In genomic region chr1:55214903-55215193, GRCh38 we compare ENCODE assay signal across 8 cellular contexts. TPM values are rescaled to one million over a fixed set of nuclear protein-coding genes. Genes with fewer than 3 reads are reported as not detected.
DNase-seq lines count a peak whose midpoint lies in the region; ATAC-seq and TF ChIP-seq lines count a peak whose summit lies in the region.

No MANE protein-coding gene starts in this region.

- intact Hi-C loops in sigmoid colon (cut with DNase I), result loop anchor here (5.0 kb wide), 2 partner anchors 62 to 68 kb away; no protein-coding TSS in a partner anchor

- no peaks in the 10 kb centered on the region for H3K27me3 ChIP-seq in MM.1S (replicated peaks; ENCODE audit: insufficient read depth, low read length)
- peaks cover 14% of the 10 kb centered on the region for H3K27me3 ChIP-seq in iPS-15b (ENCODE audit: control insufficient read depth, insufficient read depth, low read length)
- H3K27me3 ChIP-seq in sigmoid colon, result no peaks in the 10 kb centered on the region

- no peak for ATAC-seq in HG03457 (IDR thresholded peaks at IDR 0.05; ENCODE audit: unreplicated experiment)

- H3K9me3 ChIP-seq in MM.1S (replicated peaks; ENCODE audit: insufficient read depth, low read length) (no peaks in the 10 kb centered on the region), iPS-15b (ENCODE audit: control insufficient read depth, insufficient read depth, low read length) (no peaks in the 10 kb centered on the region), sigmoid colon (no peaks in the 10 kb centered on the region)

- no peaks in the 10 kb centered on the region for H3K9me2 ChIP-seq in MM.1S (replicated peaks; ENCODE audit: insufficient read depth, low read length)

- H2AFZ ChIP-seq in MM.1S (ENCODE audit: low read length), result no peak overlapping the region

- in situ Hi-C loops in astrocyte of the cerebellum (cut with HindIII; ENCODE audit: low sequenced_read_pairs), result no loop called here

- no peaks in the 10 kb centered on the region; the same call in 1 of the 2 replicates for H4K20me1 ChIP-seq in MM.1S (ENCODE audit: insufficient read depth, low read length)

- no peak for TF ChIP-seq POLR2A in sigmoid colon (IDR thresholded peaks at IDR 0.05)

- peaks cover 60% of the 10 kb centered on the region for H3K79me2 ChIP-seq in MM.1S (ENCODE audit: low read length)

- H3K36me3 ChIP-seq in MM.1S (replicated peaks; ENCODE audit: insufficient read depth, low read length) (no peaks in the 10 kb centered on the region), iPS-15b (ENCODE audit: control insufficient read depth, insufficient read depth, low read length) (no peaks in the 10 kb centered on the region), sigmoid colon (no peaks in the 10 kb centered on the region)

- H3K4me3 ChIP-seq in MM.1S (ENCODE audit: low read length) (peak overlapping the region; percentile 96), astrocyte of the cerebellum (ENCODE audit: low read depth, low read length) (peak overlapping the region; percentile 79), iPS-15b (ENCODE audit: low read depth, low read length) (peak overlapping the region; percentile 81), sigmoid colon (peak overlapping the region; percentile 61 to 93 (median 72))

- no peak for TF ChIP-seq EP300 in sigmoid colon (IDR thresholded peaks at IDR 0.05)

- no peak overlapping the region for H3K4me2 ChIP-seq in MM.1S (ENCODE audit: low read depth, low read length)

- no peaks in the 10 kb centered on the region; the same call in 1 of the 2 replicates for H3F3A ChIP-seq in MM.1S (ENCODE audit: insufficient read depth, low read length)

- DNase-seq in NCI-H82 (lab: John Stamatoyannopoulos, UW) (peak; percentile 60), NCI-H82 treated with DMSO at 0.1 percent for 48 hours (lab: John Stamatoyannopoulos, UW; ENCODE audit: unreplicated experiment) (no peak), HCEC 1CT (peak; percentile 36), MM.1S (no peak), astrocyte of the cerebellum (ENCODE audit: low read depth) (no peak), sigmoid colon (peak; percentile 64)

- H3K9ac ChIP-seq in MM.1S (ENCODE audit: low read length) (peak overlapping the region; percentile 85), iPS-15b (ENCODE audit: low read depth, low read length) (peak overlapping the region; percentile 74)

- H3K27ac ChIP-seq in MM.1S (ENCODE audit: low read length), result no peak overlapping the region
- peak overlapping the region; percentile 94 to 97 (median 96) for H3K27ac ChIP-seq in sigmoid colon

- TF ChIP-seq CTCF in MM.1S (IDR thresholded peaks at IDR 0.05; ENCODE audit: low read length) (no peak), astrocyte of the cerebellum (IDR thresholded peaks at IDR 0.05; ENCODE audit: low read depth, low read length, missing control alignments) (no peak), sigmoid colon (IDR thresholded peaks at IDR 0.05) (no peak)

- 1% methylated on average over 33 of the region's 33 CpGs for WGBS in sigmoid colon, 2 donors

- H3K4me1 ChIP-seq in MM.1S (ENCODE audit: low read length), result peaks cover 24% of the 10 kb centered on the region
- peaks cover 18% of the 10 kb centered on the region for H3K4me1 ChIP-seq in iPS-15b (ENCODE audit: control insufficient read depth, insufficient read depth, low read length)
- H3K4me1 ChIP-seq in sigmoid colon, result peaks cover 0 to 52% (median 38%) of the 10 kb centered on the region in 4 donors

RNA-seq across cellular contexts. Expression of gene USP24, which starts 0.3 kb away (rescaled TPM):
- total RNA-seq in sigmoid colon, result 10 to 100 TPM; 46.4 to 66.2 (median 53.6) TPM
- polyA plus RNA-seq in sigmoid colon, result 10 to 100 TPM in 1 of 3 donors, 1 to 10 TPM in 2; 3.6 to 16.4 (median 6.0) TPM

Comparison
In these comparisons a context has a peak if more than half of its experiments do, and no peak if none do; other contexts are left out.
1. DNase-seq: peak in NCI-H82 (single experiment), HCEC 1CT (single experiment) and sigmoid colon (single experiment); none in NCI-H82 treated with DMSO at 0.1 percent for 48 hours (single experiment), MM.1S (single experiment) and astrocyte of the cerebellum (single experiment).
2. Peak in every context shown above with its lines, with median percentiles within 50 percentile points of each other: H3K4me3 ChIP-seq.